In the genomic region with DNA sequence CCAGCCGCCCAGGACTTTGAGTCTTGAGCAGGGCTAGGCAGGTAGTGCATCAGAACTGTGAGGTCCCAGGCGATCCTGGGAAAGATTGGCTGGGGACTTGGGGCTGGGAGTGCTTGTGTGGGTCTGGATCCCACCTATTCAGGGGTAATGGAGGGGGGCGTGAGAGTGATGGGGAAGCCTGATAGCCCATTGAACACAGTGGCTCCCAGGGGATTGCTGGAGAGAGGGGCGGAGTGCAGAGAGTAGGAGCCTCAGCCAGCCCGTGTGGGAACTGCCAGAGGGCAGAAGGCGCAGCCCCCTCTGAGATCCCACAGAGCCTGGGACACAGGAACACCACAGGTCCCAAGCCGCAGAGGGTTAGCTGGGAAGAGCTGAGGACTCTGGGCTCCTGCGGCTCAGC, we compare ENCODE assay signal across 24 cellular contexts. TPM values are rescaled to one million over a fixed set of nuclear protein-coding genes. Genes with fewer than 3 reads are reported as not detected.
A peak's percentile ranks its signal among the peaks of the same experiment; 100 is the strongest.
DNase-seq lines count a peak whose midpoint lies in the region; FAIRE-seq and TF ChIP-seq lines count a peak whose summit lies in the region.
"Had no signal": no experiment of that assay in that cellular context is flagged by ENCODE, and none has a peak within 500 bp of the region (broad histone marks: within the 10 kb centered on the region; RNA-seq: fewer than 3 reads in every experiment).

No MANE protein-coding gene starts in this region.

- H3K23ac ChIP-seq in H9 (ENCODE audit: insufficient read length, low read depth, low read length) = no peak overlapping the region

- no peak overlapping the region for H3K56ac ChIP-seq in H9 (ENCODE audit: insufficient read length, low read depth, low read length)

- no peaks in the 10 kb centered on the region for H3K79me1 ChIP-seq in H9 (ENCODE audit: insufficient read depth, low read depth, low read length, poor library complexity, severe bottlenecking)

- H3K36me3 Mint-ChIP-seq in H9 (ENCODE audit: insufficient read depth in 1 of 3, low read depth in 3 of 3) = no peaks in the 10 kb centered on the region; a peak in 1 of 7 replicates
- H3K36me3 Mint-ChIP-seq in astrocyte (ENCODE audit: low read depth, unreplicated experiment) = no peaks in the 10 kb centered on the region

- peaks cover 33 to 35% of the 10 kb centered on the region in 2 experiments for H3K4me1 Mint-ChIP-seq in H9
- H3K4me1 Mint-ChIP-seq in astrocyte (ENCODE audit: low read depth, unreplicated experiment) = peaks cover 3% of the 10 kb centered on the region

- H3K27ac ChIP-seq in H9 (ENCODE audit: insufficient read length, low read depth, low read length) = no peak overlapping the region
- H3K27ac ChIP-seq in astrocyte (ENCODE audit: low read depth, low read length) = no peak overlapping the region
- H3K27ac ChIP-seq in iPS-18a (ENCODE audit: low read length) = no peak overlapping the region
- no peak overlapping the region for H3K27ac ChIP-seq in spleen
- H3K27ac ChIP-seq: A549, KMS-11, SJSA1 had no signal

- no peak overlapping the region for H3T11ph ChIP-seq in H9 (ENCODE audit: low read length)

- intact Hi-C loops in spleen (cut with DNase I; ENCODE audit: low total_unique reads) = no loop called here

- no peak overlapping the region for H2BK5ac ChIP-seq in H9 (ENCODE audit: insufficient read length, low read length)

- peak overlapping the region in 1 of 2 experiments; percentile 70; a peak in 2 of 5 replicates for H3K4me3 Mint-ChIP-seq in H9
- H3K4me3 Mint-ChIP-seq in astrocyte (ENCODE audit: unreplicated experiment) = peak overlapping the region; percentile 54
- H3K4me3 Mint-ChIP-seq: HFFc6 had no signal

- no peaks in the 10 kb centered on the region for H3K23me2 ChIP-seq in H9 (ENCODE audit: insufficient read length, low read depth, low read length, poor library complexity, severe bottlenecking)

- no peak for FAIRE-seq in astrocyte (lab: Jason Lieb, UNC)
- FAIRE-seq: A549, D721Med, HTR-8/SVneo had no signal

- no peak overlapping the region for H2BK20ac ChIP-seq in H9 (ENCODE audit: low read depth, low read length, poor library complexity, severe bottlenecking)

- DNase-seq in H9 = no peak
- DNase-seq in astrocyte (ENCODE audit: low read depth) = no peak
- peak; percentile 38 for DNase-seq in spleen
- no peak for DNase-seq in OCI-M1 (lab: John Stamatoyannopoulos, UW)
- no peak for DNase-seq in cerebellum (ENCODE audit: low spot score)
- DNase-seq in kidney tubule cell (ENCODE audit: low spot score) = no peak
- DNase-seq: BE2C, GF-D8, HFFc6, IMR-90, NCI-H1092 treated with DMSO at 0.1 percent for 48 hours, NCI-H1436 treated with DMSO at 0.1 percent for 48 hours, NCI-H1930, NCI-H2171, NCI-H524 treated with DMSO at 0.1 percent for 48 hours, NCI-H82 had no signal

- H2BK12ac ChIP-seq in H9 (ENCODE audit: insufficient read length, low read depth, low read length) = no peak overlapping the region

- no peak overlapping the region for H3K4ac ChIP-seq in H9 (ENCODE audit: low read depth, low read length)

- H3K27me3 ChIP-seq in H9 (ENCODE audit: insufficient read depth, low read length) (no peaks in the 10 kb centered on the region; the same call in 1 of the 2 replicates), astrocyte (ENCODE audit: insufficient read depth, low read length) (no peaks in the 10 kb centered on the region), iPS-18a (ENCODE audit: control insufficient read depth, insufficient read depth, low read length) (peaks cover 29% of the 10 kb centered on the region), spleen (replicated peaks in 1 of 7) (peaks cover 0 to 48% (median 0%) of the 10 kb centered on the region in 7 donors)
- H3K27me3 ChIP-seq: BE2C, SJSA1 had no signal

- H4K5ac ChIP-seq in H9 (ENCODE audit: insufficient read length, low read depth, low read length) = no peak overlapping the region

- H2AFZ ChIP-seq in H9 (ENCODE audit: low read length) (no peak overlapping the region), astrocyte (ENCODE audit: low read depth, low read length) (no peak overlapping the region)

- H4K8ac ChIP-seq in H9 (replicated peaks; ENCODE audit: insufficient read length, low read depth, low read length) = no peak overlapping the region

- H2AK5ac ChIP-seq in H9 (ENCODE audit: insufficient read length, low read length) = no peak overlapping the region

- H3K9ac ChIP-seq in H9 (ENCODE audit: extremely low read depth, insufficient read length, low read length) (no peak overlapping the region), astrocyte (ENCODE audit: low read length) (no peak overlapping the region), iPS-18a (ENCODE audit: low read length) (no peak overlapping the region)
- H3K9ac ChIP-seq: KMS-11 had no signal

- TF ChIP-seq POLR2A in spleen (IDR thresholded peaks at IDR 0.05) = no peak

- no peak overlapping the region for H2BK120ac ChIP-seq in H9 (ENCODE audit: low read depth, low read length, poor library complexity, severe bottlenecking)

- H3K9me3 Mint-ChIP-seq in H9 (peaks cover 4 to 7% of the 10 kb centered on the region in 2 experiments; a peak in 3 of 5 replicates), astrocyte (ENCODE audit: unreplicated experiment) (peaks cover 2% of the 10 kb centered on the region)
- H3K9me3 Mint-ChIP-seq: HFFc6 had no signal

- H3K27ac Mint-ChIP-seq in H9 (no peak overlapping the region), astrocyte (ENCODE audit: unreplicated experiment) (no peak overlapping the region)
- H3K27ac Mint-ChIP-seq: HFFc6 had no signal

- no peak overlapping the region for H3K4me3 ChIP-seq in astrocyte (ENCODE audit: insufficient read depth, low read depth, low read length)
- peak overlapping the region; percentile 31 for H3K4me3 ChIP-seq in iPS-18a (ENCODE audit: low read length)
- no peak overlapping the region for H3K4me3 ChIP-seq in spleen
- H3K4me3 ChIP-seq: A549, SJSA1 had no signal

- WGBS in H9 (ENCODE audit: extremely low coverage, insufficient read length, low lambda C conversion rate) = no CpG with 5 or more reads among the region's 8 CpGs
- WGBS in spleen, 5 donors = 65 to 89% (median 75%) methylated on average over 7 to 8 of the region's 8 CpGs

- H3K4me1 ChIP-seq in H9 (ENCODE audit: insufficient read depth, low read length) (peaks cover 2% of the 10 kb centered on the region; the same call in 1 of the 2 replicates), astrocyte (ENCODE audit: insufficient read depth, low read length) (peaks cover 8% of the 10 kb centered on the region), iPS-18a (ENCODE audit: control insufficient read depth, low read depth, low read length) (peaks cover 10% of the 10 kb centered on the region), spleen (peaks cover 0 to 14% (median 11%) of the 10 kb centered on the region in 6 donors)
- H3K4me1 ChIP-seq: A549, BE2C had no signal

- H3K9me3 ChIP-seq in H9 (ENCODE audit: control insufficient read depth, low read depth, low read length) (no peaks in the 10 kb centered on the region), astrocyte (ENCODE audit: insufficient read depth, low read depth, low read length) (no peaks in the 10 kb centered on the region), iPS-18a (ENCODE audit: control insufficient read depth, low read depth, low read length) (no peaks in the 10 kb centered on the region), spleen (no peaks in the 10 kb centered on the region)
- H3K9me3 ChIP-seq: A549, BE2C, SJSA1 had no signal

- H3K36me3 ChIP-seq in astrocyte (ENCODE audit: insufficient read depth, low read length) (no peaks in the 10 kb centered on the region), iPS-18a (ENCODE audit: control insufficient read depth, low read depth, low read length) (no peaks in the 10 kb centered on the region), spleen (no peaks in the 10 kb centered on the region)
- H3K36me3 ChIP-seq: BE2C, SJSA1 had no signal

- peak overlapping the region; percentile 11 for H3K4me2 ChIP-seq in H9 (ENCODE audit: insufficient read depth, insufficient read length, low read length)
- no peak overlapping the region for H3K4me2 ChIP-seq in astrocyte (ENCODE audit: low read length)
- H3K4me2 ChIP-seq: A549, KMS-11 had no signal

- H3K18ac ChIP-seq in H9 (ENCODE audit: insufficient read length, low read depth, low read length) = no peak overlapping the region

- H3K79me2 ChIP-seq in H9 (ENCODE audit: insufficient read depth, low read length) = no peaks in the 10 kb centered on the region
- no peaks in the 10 kb centered on the region for H3K79me2 ChIP-seq in astrocyte (ENCODE audit: insufficient read depth, low read length)

- no peak overlapping the region for H4K91ac ChIP-seq in H9 (ENCODE audit: insufficient read length, low read depth, low read length)

- H2BK15ac ChIP-seq in H9 (ENCODE audit: low read depth, low read length) = no peak overlapping the region

- H3K27me3 Mint-ChIP-seq in H9 (ENCODE audit: low read depth) (peaks cover 66% of the 10 kb centered on the region), astrocyte (ENCODE audit: low read depth, unreplicated experiment) (peaks cover 36% of the 10 kb centered on the region)

- no peak overlapping the region for H3K14ac ChIP-seq in H9 (ENCODE audit: insufficient read depth, low read length)

- TF ChIP-seq CTCF in H9 (conservative IDR thresholded peaks at IDR 0.05) (no peak), astrocyte (IDR thresholded peaks at IDR 0.05; ENCODE audit: insufficient read depth, low read depth, low read length) (no peak), spleen (IDR thresholded peaks at IDR 0.05 in 8 of 11, conservative IDR thresholded peaks at IDR 0.05 in 3 of 11) (no peak)

- H4K20me1 ChIP-seq in H9 (ENCODE audit: control insufficient read depth, insufficient read depth, insufficient read length) (no peaks in the 10 kb centered on the region), astrocyte (ENCODE audit: insufficient read depth, low read length) (no peaks in the 10 kb centered on the region)

RNA-seq across cellular contexts. Expression of a gene that starts 19.3 kb away (rescaled TPM):
- total RNA-seq in H9 (2021) (not detected in 2 replicates), astrocyte (0.34 TPM in 1 of 2 replicates, not detected in the other), spleen (10 to 100 TPM in 1 of 7 donors, 1 to 10 TPM in 5, under 1 TPM in 1; 0.76 to 11.0 (median 4.0) TPM), cerebellum (not detected)
- 1 to 10 TPM in 1 of 3 donors, under 1 TPM in 2; 0.22 to 8.3 (median 0.41) TPM for polyA plus RNA-seq in spleen
- total RNA-seq: H4, HFFc6, IMR-90, Right ventricle myocardium inferior, SJSA1 had no signal
- polyA plus RNA-seq: IMR-90 had no signal

RNA-seq across cellular contexts. Expression of a gene that starts 22.9 kb away (rescaled TPM):
- 0.04 TPM in 1 of 2 replicates, not detected in the other for total RNA-seq in H9 (2021)
- total RNA-seq in astrocyte = 0.14 and 0.17 TPM in 2 replicates
- total RNA-seq in spleen = 10 to 100 TPM; 12.9 to 24.5 (median 16.0) TPM
- 10 to 100 TPM in 1 of 3 donors, 1 to 10 TPM in 2; 2.9 to 12.1 (median 4.4) TPM for polyA plus RNA-seq in spleen
- 2.7 TPM for total RNA-seq in cerebellum
- total RNA-seq: HFFc6, IMR-90, SJSA1 had no signal
- polyA plus RNA-seq: A549, IMR-90 had no signal
